In genomic region chr20:8342401-8342800, GRCh38 we compare ENCODE assay signal across 1 cellular context.
TF ChIP-seq lines count a peak whose summit lies in the region.

No MANE protein-coding gene starts in this region.

TF ChIP-seq in HepG2, 621 proteins besides CTCF, POLR2A, EP300 and RAD21 (continued from another document):
- no peak for TF ChIP-seq HMGXB4 (CRISPR knock-in tag; IDR thresholded peaks at IDR 0.05; ENCODE audit: borderline replicate concordance in 1 of 2, low read depth in 1 of 2)
- no peak for TF ChIP-seq NR3C1 (CRISPR knock-in tag; IDR thresholded peaks at IDR 0.05)
- TF ChIP-seq ZBTB2 (CRISPR knock-in tag; IDR thresholded peaks at IDR 0.05; ENCODE audit: low read depth): no peak
- no peak for TF ChIP-seq FOXK1 (CRISPR knock-in tag; IDR thresholded peaks at IDR 0.05; ENCODE audit: borderline replicate concordance, low read depth)
- no peak for TF ChIP-seq ZNF230 (CRISPR knock-in tag; IDR thresholded peaks at IDR 0.05)
- TF ChIP-seq U2AF2 (IDR thresholded peaks at IDR 0.05; ENCODE audit: low read depth, low read length): no peak
- TF ChIP-seq PPARG (CRISPR knock-in tag; conservative IDR thresholded peaks at IDR 0.05): peak; percentile 38; the same call in 1 of the 2 replicates
- no peak for TF ChIP-seq RCOR2 (CRISPR knock-in tag; IDR thresholded peaks at IDR 0.05)
- TF ChIP-seq ZBTB46 (CRISPR knock-in tag; IDR thresholded peaks at IDR 0.05; ENCODE audit: borderline replicate concordance): no peak
- TF ChIP-seq CBX2 (IDR thresholded peaks at IDR 0.05; ENCODE audit: low read depth, low read length): no peak
- TF ChIP-seq CBX2 (CRISPR knock-in tag; IDR thresholded peaks at IDR 0.05; ENCODE audit: low read depth): no peak
- no peak for TF ChIP-seq MNT (IDR thresholded peaks at IDR 0.05)
- no peak for TF ChIP-seq ZNF878 (CRISPR knock-in tag; IDR thresholded peaks at IDR 0.05)
- TF ChIP-seq TGIF2 (CRISPR knock-in tag; IDR thresholded peaks at IDR 0.05): no peak
- TF ChIP-seq HNF4A (CRISPR knock-in tag; IDR thresholded peaks at IDR 0.05): peak; percentile 70
- TF ChIP-seq BCL6 (CRISPR knock-in tag; IDR thresholded peaks at IDR 0.05): no peak
- no peak for TF ChIP-seq ZNF232 (CRISPR knock-in tag; IDR thresholded peaks at IDR 0.05; ENCODE audit: borderline replicate concordance)
- no peak for TF ChIP-seq UBTF (CRISPR knock-in tag; IDR thresholded peaks at IDR 0.05)
- TF ChIP-seq REPIN1 (CRISPR knock-in tag; IDR thresholded peaks at IDR 0.05; ENCODE audit: borderline replicate concordance, low read depth): no peak
- TF ChIP-seq ZNF724P (CRISPR knock-in tag; IDR thresholded peaks at IDR 0.05; ENCODE audit: borderline replicate concordance): no peak
- no peak for TF ChIP-seq ZNF468 (CRISPR knock-in tag; IDR thresholded peaks at IDR 0.05)
- no peak for TF ChIP-seq WIZ (CRISPR knock-in tag; IDR thresholded peaks at IDR 0.05)
- no peak for TF ChIP-seq GFI1 (CRISPR knock-in tag; IDR thresholded peaks at IDR 0.05; ENCODE audit: borderline replicate concordance)
- TF ChIP-seq GATAD1 (CRISPR knock-in tag; IDR thresholded peaks at IDR 0.05): no peak
